Comparison of ENCODE assay signal across 21 cellular contexts in genomic region chr14:76413106-76413961, GRCh38. TPM values are rescaled to one million over a fixed set of nuclear protein-coding genes. Genes with fewer than 3 reads are reported as not detected.
"Had no signal": no experiment of that assay in that cellular context is flagged by ENCODE, and none has a peak within 500 bp of the region (broad histone marks: within the 10 kb centered on the region; RNA-seq: fewer than 3 reads in every experiment).

No MANE protein-coding gene starts in this region.

- H3K36me3 Mint-ChIP-seq: activated CD8-positive, alpha-beta memory T cell treated with anti-CD3 and anti-CD28 coated beads, Interleukin-2, amount 10 ng/mL, durations not matched to agents 7 days and 5 days; activated naive CD8-positive, alpha-beta T cell treated with anti-CD3 and anti-CD28 coated beads for 36 hours had no signal

- H3K36me3 ChIP-seq: cardiac muscle cell, gastroesophageal sphincter, pancreas, right lobe of liver, thoracic aorta, upper lobe of right lung had no signal

- H3K9me3 ChIP-seq: gastroesophageal sphincter, pancreas, right lobe of liver, thoracic aorta, upper lobe of right lung had no signal

- DNase-seq: activated CD4-positive, alpha-beta memory T cell treated with anti-CD3 and anti-CD28 coated beads, Interleukin-2, amount 10 ng/mL, durations not matched to agents 7 days and 5 days; activated CD4-positive, alpha-beta T cell treated with anti-CD3 and anti-CD28 coated beads for 4 hours; activated CD8-positive, alpha-beta memory T cell treated with anti-CD3 and anti-CD28 coated beads, Interleukin-2, amount 10 ng/mL, durations not matched to agents 7 days and 5 days; activated naive CD4-positive, alpha-beta T cell; activated naive CD8-positive, alpha-beta T cell treated with anti-CD3 and anti-CD28 coated beads for 36 hours; amniotic stem cell; kidney; midbrain; pancreas; right lobe of liver; small intestine; stimulated activated CD4-positive, alpha-beta T cell treated with anti-CD3 and anti-CD28 coated beads, Interleukin-15, amount 100 ng/mL, for 24 hours; stimulated activated CD4-positive, alpha-beta T cell treated with anti-CD3 and anti-CD28 coated beads, Interleukin-2, amount 100 ng/mL, for 48 hours; SW 1271; upper lobe of right lung had no signal

- H3K27ac Mint-ChIP-seq: activated CD4-positive, alpha-beta memory T cell treated with anti-CD3 and anti-CD28 coated beads, Interleukin-2, amount 10 ng/mL, durations not matched to agents 7 days and 5 days; activated CD8-positive, alpha-beta memory T cell treated with anti-CD3 and anti-CD28 coated beads, Interleukin-2, amount 10 ng/mL, durations not matched to agents 7 days and 5 days; activated naive CD8-positive, alpha-beta T cell treated with anti-CD3 and anti-CD28 coated beads for 36 hours had no signal

- H3K4me1 ChIP-seq: gastroesophageal sphincter, pancreas, right lobe of liver, upper lobe of right lung had no signal

- H3K27me3 ChIP-seq: pancreas, right lobe of liver had no signal

- H3K4me3 Mint-ChIP-seq: activated CD4-positive, alpha-beta memory T cell treated with anti-CD3 and anti-CD28 coated beads, Interleukin-2, amount 10 ng/mL, durations not matched to agents 7 days and 5 days; activated CD8-positive, alpha-beta memory T cell treated with anti-CD3 and anti-CD28 coated beads, Interleukin-2, amount 10 ng/mL, durations not matched to agents 7 days and 5 days; activated naive CD8-positive, alpha-beta T cell treated with anti-CD3 and anti-CD28 coated beads for 36 hours had no signal

- H3K4me3 ChIP-seq: cardiac muscle cell, gastroesophageal sphincter, lung, pancreas, right lobe of liver, thoracic aorta, upper lobe of right lung had no signal

- H3K9me3 Mint-ChIP-seq: activated CD4-positive, alpha-beta memory T cell treated with anti-CD3 and anti-CD28 coated beads, Interleukin-2, amount 10 ng/mL, durations not matched to agents 7 days and 5 days; activated naive CD8-positive, alpha-beta T cell treated with anti-CD3 and anti-CD28 coated beads for 36 hours; neural crest cell had no signal

- H3K4me1 Mint-ChIP-seq: activated CD4-positive, alpha-beta memory T cell treated with anti-CD3 and anti-CD28 coated beads, Interleukin-2, amount 10 ng/mL, durations not matched to agents 7 days and 5 days; activated CD8-positive, alpha-beta memory T cell treated with anti-CD3 and anti-CD28 coated beads, Interleukin-2, amount 10 ng/mL, durations not matched to agents 7 days and 5 days had no signal

- H3K27ac ChIP-seq: cardiac muscle cell, gastroesophageal sphincter, pancreas, right lobe of liver, thoracic aorta, upper lobe of right lung had no signal

RNA-seq across cellular contexts. Expression of gene ESRRB, which starts 37.4 kb away (rescaled TPM):
- total RNA-seq: activated CD8-positive, alpha-beta memory T cell treated with anti-CD3 and anti-CD28 coated beads, Interleukin-2, amount 10 ng/mL, durations not matched to agents 7 days and 5 days; activated naive CD8-positive, alpha-beta T cell treated with anti-CD3 and anti-CD28 coated beads for 36 hours; dermis microvascular lymphatic vessel endothelial cell; upper lobe of right lung had no signal
